In genomic region chr5:75612211-75612579, GRCh38 we compare ENCODE assay signal across 14 cellular contexts. TPM values are rescaled to one million over a fixed set of nuclear protein-coding genes. Genes with fewer than 3 reads are reported as not detected.
DNase-seq lines count a peak whose midpoint lies in the region; ATAC-seq and TF ChIP-seq lines count a peak whose summit lies in the region.
"Had no signal": no experiment of that assay in that cellular context is flagged by ENCODE, and none has a peak within 500 bp of the region (broad histone marks: within the 10 kb centered on the region; RNA-seq: fewer than 3 reads in every experiment).

No MANE protein-coding gene starts in this region.

- BruUV-seq in Caco-2 (replicated peaks; lab: Mats Ljungman, UMichigan), result no TSS peak
- no TSS peak for BruUV-seq in PC-3 (replicated peaks; lab: Mats Ljungman, UMichigan)

- H4K20me1 ChIP-seq in PC-3 (ENCODE audit: low read length), result no peaks in the 10 kb centered on the region

- H3K9me3 Mint-ChIP-seq in Caco-2 (ENCODE audit: unreplicated experiment) (no peaks in the 10 kb centered on the region), glutamatergic neuron (ENCODE audit: unreplicated experiment) (peaks cover 10% of the 10 kb centered on the region)
- H3K9me3 Mint-ChIP-seq: activated T-helper 2 cell treated with anti-CD3 and anti-CD28 coated beads, Interferon-gamma antibody, Interleukin-2, Interleukin-4, amounts not matched to agents 10 μg/mL and 5 μg/mL and 100 μg/mL, durations not matched to agents 14 hours and 24 hours and 36 hours; memory B cell had no signal

- H3K4me1 ChIP-seq in Caco-2, result peaks cover 57% of the 10 kb centered on the region
- H3K4me1 ChIP-seq in PC-3 (ENCODE audit: insufficient read depth, low read length), result peaks cover 35% of the 10 kb centered on the region

- no peaks in the 10 kb centered on the region; the same call in 1 of the 2 replicates for H3K79me2 ChIP-seq in PC-3 (ENCODE audit: low read length)

- DNase-seq in Caco-2, result peak in 1 of 2 experiments; percentile 46
- DNase-seq in PC-3, result no peak
- DNase-seq in glutamatergic neuron, result no peak
- DNase-seq in retinal pigment epithelial cell (ENCODE audit: low read depth), result no peak
- DNase-seq in HCEC 1CT, result no peak
- DNase-seq in activated CD4-positive, CD25-positive, alpha-beta regulatory T cell treated with anti-CD3 and anti-CD28 coated beads, Interleukin-2, amount 50 U/mL, for 72 hours, result no peak
- DNase-seq: effector CD8-positive, alpha-beta T cell; NCI-H526 treated with DMSO at 0.1 percent for 48 hours; T-helper 9 cell had no signal

- intact Hi-C loops in Caco-2 (cut with micrococcal nuclease; ENCODE audit: unreplicated experiment) (loop anchor here (5.0 kb wide), 2 partner anchors 35 to 100 kb away; partner anchors contain the start of genes CERT1 and POLK), PC-3 (cut with micrococcal nuclease) (loop anchor here (1.0 kb wide), 1 partner anchor 10 kb away; no protein-coding TSS in a partner anchor)

- no peaks in the 10 kb centered on the region for H3K9me3 ChIP-seq in Caco-2
- no peaks in the 10 kb centered on the region for H3K9me3 ChIP-seq in PC-3 (ENCODE audit: low read length)
- H3K9me3 ChIP-seq: MG63 had no signal

- no peaks in the 10 kb centered on the region for H3F3A ChIP-seq in PC-3 (ENCODE audit: low read length, unreplicated experiment)

- H3K27me3 ChIP-seq in Caco-2 (replicated peaks; ENCODE audit: control insufficient read depth, insufficient read depth, low read length), result no peaks in the 10 kb centered on the region
- no peaks in the 10 kb centered on the region for H3K27me3 ChIP-seq in PC-3 (ENCODE audit: low read length)
- H3K27me3 ChIP-seq: MG63 had no signal

- H3K36me3 ChIP-seq in Caco-2 (ENCODE audit: control insufficient read depth, insufficient read depth, low read length) (no peaks in the 10 kb centered on the region), PC-3 (ENCODE audit: low read depth, low read length) (no peaks in the 10 kb centered on the region; the same call in 1 of the 2 replicates)
- H3K36me3 ChIP-seq: MG63 had no signal

- H3K9ac ChIP-seq in PC-3 (ENCODE audit: low read length), result no peak overlapping the region

- no peaks in the 10 kb centered on the region for H3K36me3 Mint-ChIP-seq in Caco-2 (ENCODE audit: insufficient read depth, unreplicated experiment)
- H3K36me3 Mint-ChIP-seq in glutamatergic neuron (ENCODE audit: unreplicated experiment), result no peaks in the 10 kb centered on the region

- peak overlapping the region; percentile 74 for H3K4me3 ChIP-seq in Caco-2 (ENCODE audit: low read depth, low read length)
- peak overlapping the region; percentile 68; the same call in 1 of the 2 replicates for H3K4me3 ChIP-seq in PC-3 (ENCODE audit: low read length)
- peak overlapping the region; percentile 59 for H3K4me3 ChIP-seq in retinal pigment epithelial cell (ENCODE audit: low read length)

- H3K27ac Mint-ChIP-seq in Caco-2 (ENCODE audit: unreplicated experiment) (no peak overlapping the region), glutamatergic neuron (ENCODE audit: unreplicated experiment) (peak overlapping the region; percentile 99)
- H3K27ac Mint-ChIP-seq: activated T-helper 2 cell treated with anti-CD3 and anti-CD28 coated beads, Interferon-gamma antibody, Interleukin-2, Interleukin-4, amounts not matched to agents 10 μg/mL and 5 μg/mL and 100 μg/mL, durations not matched to agents 14 hours and 24 hours and 36 hours; memory B cell had no signal

- H2AFZ ChIP-seq in PC-3 (ENCODE audit: low read length), result no peak overlapping the region

- H3K4me3 Mint-ChIP-seq in Caco-2 (ENCODE audit: unreplicated experiment), result peak overlapping the region; percentile 99
- H3K4me3 Mint-ChIP-seq in glutamatergic neuron (ENCODE audit: unreplicated experiment), result peak overlapping the region; percentile 92
- H3K4me3 Mint-ChIP-seq: memory B cell had no signal

- peak overlapping the region; percentile 95; the same call in 1 of the 2 replicates for H3K4me2 ChIP-seq in PC-3 (ENCODE audit: low read length)

- H3K4me1 Mint-ChIP-seq in Caco-2 (ENCODE audit: low read depth, unreplicated experiment) (peaks cover 34% of the 10 kb centered on the region), glutamatergic neuron (ENCODE audit: low read depth, unreplicated experiment) (peaks cover 41% of the 10 kb centered on the region)

- CTCF ChIA-PET in Caco-2 (lab: Charles Lee), result interaction anchor here (0.7 kb wide), 1 partner anchor 51 kb away, joined by 3 read pairs; no protein-coding TSS in a partner anchor
- CTCF ChIA-PET in PC-3 (lab: Charles Lee), result interaction anchor here (0.6 to 0.7 kb wide), 2 partner anchors 10 to 69 kb away, joined by 3 read pairs; no protein-coding TSS in a partner anchor

- H3K27me3 Mint-ChIP-seq in Caco-2 (ENCODE audit: insufficient read depth, unreplicated experiment), result no peaks in the 10 kb centered on the region
- peaks cover 5% of the 10 kb centered on the region for H3K27me3 Mint-ChIP-seq in glutamatergic neuron (ENCODE audit: unreplicated experiment)

- no peaks in the 10 kb centered on the region for H3K9me2 ChIP-seq in PC-3 (replicated peaks; ENCODE audit: low read length)

- ATAC-seq in PC-3, result peak; percentile 11
- ATAC-seq in GM19035 (IDR thresholded peaks at IDR 0.05; ENCODE audit: unreplicated experiment), result no peak
- no peak for ATAC-seq in GM21529 (IDR thresholded peaks at IDR 0.05; ENCODE audit: unreplicated experiment)

- H3K27ac ChIP-seq in PC-3 (ENCODE audit: low read length), result no peak overlapping the region; the same call in 1 of the 2 replicates

- POLR2A ChIA-PET in Caco-2 (lab: Charles Lee) (interaction anchor here (1.0 kb wide), 1 partner anchor 8 kb away, joined by 3 read pairs; no protein-coding TSS in a partner anchor), PC-3 (lab: Charles Lee; ENCODE audit: unreplicated experiment) (no interaction called here)

- TF ChIP-seq CTCF in Caco-2 (IDR thresholded peaks at IDR 0.05; ENCODE audit: insufficient read depth in 1 of 2, low read depth in 1 of 2, low read length in 1 of 2, severe bottlenecking in 1 of 2, unreplicated experiment in 1 of 2) (no peak), PC-3 (conservative IDR thresholded peaks at IDR 0.05; ENCODE audit: low read depth, low read length) (no peak), glutamatergic neuron (IDR thresholded peaks at IDR 0.05; ENCODE audit: partially characterized antibody, unreplicated experiment) (no peak), retinal pigment epithelial cell (conservative IDR thresholded peaks at IDR 0.05; ENCODE audit: low read depth, low read length) (no peak)

RNA-seq across cellular contexts. Expression of gene ANKDD1B, which starts 0.9 kb away (rescaled TPM):
- total RNA-seq in Caco-2 (2022) (0.63 and 0.88 TPM in 2 replicates), PC-3 (2014; rRNA removed) (0.04 TPM in 1 of 2 replicates, not detected in the other), glutamatergic neuron (ENCODE audit: unreplicated experiment) (2.3 TPM)
